Comparison of ENCODE assay signal across 12 cellular contexts in the genomic region with DNA sequence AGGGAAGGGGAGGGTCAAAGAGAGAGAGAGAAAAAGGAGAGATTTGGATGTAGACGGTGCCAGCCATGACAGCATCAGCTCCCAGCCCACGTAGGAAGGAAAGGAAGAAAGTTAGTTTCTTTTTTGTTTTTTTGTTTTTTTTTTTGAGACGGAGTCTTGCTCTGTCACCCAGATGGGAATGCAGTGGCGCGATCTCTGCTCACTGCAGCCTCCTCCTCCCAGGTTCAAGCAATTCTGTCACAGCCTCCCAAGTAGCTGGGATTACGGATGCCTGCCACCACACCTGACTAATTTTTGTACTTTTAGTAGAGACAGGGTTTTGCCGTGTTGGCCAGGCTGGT. TPM values are rescaled to one million over a fixed set of nuclear protein-coding genes. Genes with fewer than 3 reads are reported as not detected.
A peak's percentile ranks its signal among the peaks of the same experiment; 100 is the strongest.
DNase-seq lines count a peak whose midpoint lies in the region; ATAC-seq and TF ChIP-seq lines count a peak whose summit lies in the region.
"Had no signal": no experiment of that assay in that cellular context is flagged by ENCODE, and none has a peak within 500 bp of the region (broad histone marks: within the 10 kb centered on the region; RNA-seq: fewer than 3 reads in every experiment).

No MANE protein-coding gene starts in this region.

- no peaks in the 10 kb centered on the region for H3K9me2 ChIP-seq in OCI-LY7 (ENCODE audit: insufficient read depth, low read length)

- H3K36me3 ChIP-seq in heart right ventricle (no peaks in the 10 kb centered on the region), lower lobe of right lung (no peaks in the 10 kb centered on the region), urinary bladder (ENCODE audit: insufficient read depth) (no peaks in the 10 kb centered on the region), OCI-LY7 (ENCODE audit: insufficient read depth, low read length) (no peaks in the 10 kb centered on the region)

- peak overlapping the region; percentile 59 for H3K27ac Mint-ChIP-seq in activated naive CD8-positive, alpha-beta T cell treated with anti-CD3 and anti-CD28 coated beads, Interleukin-2, amount 10 ng/mL, durations not matched to agents 7 days and 5 days
- H3K27ac Mint-ChIP-seq: activated naive CD8-positive, alpha-beta T cell; stimulated activated memory B cell treated with anti-CD40 and anti-IgM and Interleukin-4, amounts not matched to agents 10 μg/mL and 1 μg/mL and 100 μg/mL, for 72 hours had no signal

- DNase-seq in heart right ventricle: no peak
- no peak for DNase-seq in left cardiac atrium
- no peak for DNase-seq in activated naive CD8-positive, alpha-beta T cell treated with anti-CD3 and anti-CD28 coated beads, Interleukin-2, amount 10 ng/mL, durations not matched to agents 7 days and 5 days
- DNase-seq in lower lobe of right lung: no peak
- DNase-seq in OCI-LY7 (ENCODE audit: low spot score): no peak
- DNase-seq: effector CD4-positive, alpha-beta T cell; KBM-7 had no signal

- H3K4me1 ChIP-seq in heart right ventricle (peaks cover 15 to 87% (median 70%) of the 10 kb centered on the region in 9 donors), lower lobe of right lung (peaks cover 68% of the 10 kb centered on the region), urinary bladder (ENCODE audit: insufficient read depth) (no peaks in the 10 kb centered on the region), OCI-LY7 (ENCODE audit: insufficient read depth, low read length, poor library complexity, severe bottlenecking) (peaks cover 12% of the 10 kb centered on the region)

- ATAC-seq in heart right ventricle (peak in 4 of 8 donors; percentile 13 to 29 (median 16)), left cardiac atrium (no peak), lower lobe of right lung (no peak), HG03108 (IDR thresholded peaks at IDR 0.05; ENCODE audit: unreplicated experiment) (no peak), HG02973 (IDR thresholded peaks at IDR 0.05; ENCODE audit: unreplicated experiment) (no peak)
- no peak for ATAC-seq in activated naive CD8-positive, alpha-beta T cell treated with anti-CD3 and anti-CD28 coated beads, Interleukin-2, amount 10 ng/mL, durations not matched to agents 7 days and 5 days (ENCODE audit: low read depth)
- ATAC-seq: stimulated activated memory B cell treated with anti-CD40 and anti-IgM and Interleukin-4, amounts not matched to agents 10 μg/mL and 1 μg/mL and 100 μg/mL, for 72 hours had no signal

- no peak overlapping the region for H3K4me3 ChIP-seq in heart right ventricle
- no peak overlapping the region for H3K4me3 ChIP-seq in lower lobe of right lung
- no peak overlapping the region for H3K4me3 ChIP-seq in urinary bladder (ENCODE audit: low read depth, low read length)
- no peak overlapping the region for H3K4me3 ChIP-seq in OCI-LY7 (ENCODE audit: low read depth, low read length, poor library complexity, severe bottlenecking)

- peak overlapping the region in 6 of 10 donors; percentile 21 to 76 (median 46) for H3K27ac ChIP-seq in heart right ventricle
- peak overlapping the region; percentile 76 for H3K27ac ChIP-seq in lower lobe of right lung
- H3K27ac ChIP-seq in urinary bladder (ENCODE audit: low read depth): peak overlapping the region; percentile 51
- no peak overlapping the region for H3K27ac ChIP-seq in OCI-LY7 (ENCODE audit: low read depth, low read length, poor library complexity, severe bottlenecking)

- H4K20me1 ChIP-seq in OCI-LY7 (ENCODE audit: insufficient read depth, low read length): peaks cover 4% of the 10 kb centered on the region; the same call in 1 of the 2 replicates

- WGBS in heart right ventricle, 2 donors: 57 to 62% methylated on average over 7 of the region's 7 CpGs
- 62% methylated on average over 7 of the region's 7 CpGs for WGBS in urinary bladder

- H3K9me3 ChIP-seq in heart right ventricle (no peaks in the 10 kb centered on the region), lower lobe of right lung (no peaks in the 10 kb centered on the region), OCI-LY7 (ENCODE audit: low read length) (no peaks in the 10 kb centered on the region)

- H3K79me2 ChIP-seq in OCI-LY7 (ENCODE audit: insufficient read depth, low read depth, low read length): peaks cover 10% of the 10 kb centered on the region; the same call in 1 of the 2 replicates

- intact Hi-C loops in heart right ventricle (cut with DNase I): no loop called here
- intact Hi-C loops in left cardiac atrium (cut with DNase I): no loop called here
- intact Hi-C loops in lower lobe of right lung (cut with DNase I): no loop called here
- intact Hi-C loops in OCI-LY7 (cut with micrococcal nuclease; ENCODE audit: unreplicated experiment): no loop called here

- no peaks in the 10 kb centered on the region for H3K36me3 Mint-ChIP-seq in activated naive CD8-positive, alpha-beta T cell treated with anti-CD3 and anti-CD28 coated beads, Interleukin-2, amount 10 ng/mL, durations not matched to agents 7 days and 5 days
- H3K36me3 Mint-ChIP-seq: activated naive CD8-positive, alpha-beta T cell had no signal

- BruUV-seq in OCI-LY7 (replicated peaks; lab: Mats Ljungman, UMichigan): no TSS peak

- H3K27me3 Mint-ChIP-seq in activated naive CD8-positive, alpha-beta T cell treated with anti-CD3 and anti-CD28 coated beads, Interleukin-2, amount 10 ng/mL, durations not matched to agents 7 days and 5 days: no peaks in the 10 kb centered on the region
- H3K27me3 Mint-ChIP-seq: activated naive CD8-positive, alpha-beta T cell; stimulated activated memory B cell treated with anti-CD40 and anti-IgM and Interleukin-4, amounts not matched to agents 10 μg/mL and 1 μg/mL and 100 μg/mL, for 72 hours had no signal

- TF ChIP-seq CTCF in heart right ventricle (IDR thresholded peaks at IDR 0.05): no peak
- TF ChIP-seq CTCF in lower lobe of right lung (IDR thresholded peaks at IDR 0.05): no peak
- no peak for TF ChIP-seq CTCF in OCI-LY7 (conservative IDR thresholded peaks at IDR 0.05; ENCODE audit: low read length)

- H3K4me2 ChIP-seq in OCI-LY7 (ENCODE audit: low read length): no peak overlapping the region

- POLR2A ChIA-PET in activated naive CD8-positive, alpha-beta T cell treated with anti-CD3 and anti-CD28 coated beads, Interleukin-2, amount 10 ng/mL, durations not matched to agents 7 days and 5 days (lab: Charles Lee): interaction anchor here (0.6 kb wide), 1 partner anchor 8 kb away, joined by 3 read pairs; no protein-coding TSS in a partner anchor
- POLR2A ChIA-PET in OCI-LY7 (lab: Charles Lee): no interaction called here

- H3K4me1 Mint-ChIP-seq in activated naive CD8-positive, alpha-beta T cell treated with anti-CD3 and anti-CD28 coated beads, Interleukin-2, amount 10 ng/mL, durations not matched to agents 7 days and 5 days: peaks cover 42% of the 10 kb centered on the region

- H2AFZ ChIP-seq in OCI-LY7 (ENCODE audit: low read length): no peak overlapping the region

- H3K9me3 Mint-ChIP-seq in activated naive CD8-positive, alpha-beta T cell treated with anti-CD3 and anti-CD28 coated beads, Interleukin-2, amount 10 ng/mL, durations not matched to agents 7 days and 5 days: no peaks in the 10 kb centered on the region
- H3K9me3 Mint-ChIP-seq: stimulated activated memory B cell treated with anti-CD40 and anti-IgM and Interleukin-4, amounts not matched to agents 10 μg/mL and 1 μg/mL and 100 μg/mL, for 72 hours had no signal

- H3K27me3 ChIP-seq in heart right ventricle: no peaks in the 10 kb centered on the region
- no peaks in the 10 kb centered on the region for H3K27me3 ChIP-seq in lower lobe of right lung (ENCODE audit: low read depth)

- CTCF ChIA-PET in OCI-LY7 (lab: Charles Lee; ENCODE audit: unreplicated experiment): no interaction called here

- H3K4me3 Mint-ChIP-seq in activated naive CD8-positive, alpha-beta T cell treated with anti-CD3 and anti-CD28 coated beads, Interleukin-2, amount 10 ng/mL, durations not matched to agents 7 days and 5 days: peak overlapping the region; percentile 15
- H3K4me3 Mint-ChIP-seq: stimulated activated memory B cell treated with anti-CD40 and anti-IgM and Interleukin-4, amounts not matched to agents 10 μg/mL and 1 μg/mL and 100 μg/mL, for 72 hours had no signal

RNA-seq across cellular contexts. Expression of a gene that starts 27.6 kb away (rescaled TPM):
- total RNA-seq in heart right ventricle (10 to 100 TPM in 2 of 10 donors, 1 to 10 TPM in 8; 5.7 to 13.1 (median 7.5) TPM), left cardiac atrium (10 to 100 TPM; 10.8 to 18.7 TPM), lower lobe of right lung (19.7 TPM), urinary bladder (9.7 TPM), OCI-LY7 (2022) (24.6 and 26.5 TPM in 2 replicates)
- polyA plus RNA-seq in heart right ventricle (1 to 10 TPM; 4.0 to 6.7 TPM), urinary bladder (13.9 TPM)
- total RNA-seq in activated naive CD8-positive, alpha-beta T cell treated with anti-CD3 and anti-CD28 coated beads, Interleukin-2, amount 10 ng/mL, durations not matched to agents 7 days and 5 days: 10 to 100 TPM; 28.5 to 31.2 TPM
- 14.4 and 18.7 TPM in 2 replicates for total RNA-seq in OCI-LY7 (2014; rRNA removed; shearing (Covaris generic))

RNA-seq across cellular contexts. Expression of a gene that starts 49.1 kb away (rescaled TPM):
- 100 to 1,000 TPM; 132 to 196 (median 151) TPM for total RNA-seq in heart right ventricle
- polyA plus RNA-seq in heart right ventricle: 100 to 1,000 TPM; 153 to 308 TPM
- total RNA-seq in left cardiac atrium: 100 to 1,000 TPM; 169 to 174 TPM
- 100 to 1,000 TPM; 261 to 275 TPM for total RNA-seq in activated naive CD8-positive, alpha-beta T cell treated with anti-CD3 and anti-CD28 coated beads, Interleukin-2, amount 10 ng/mL, durations not matched to agents 7 days and 5 days
- total RNA-seq in lower lobe of right lung: 195 TPM
- 71.3 TPM for total RNA-seq in urinary bladder
- polyA plus RNA-seq in urinary bladder: 317 TPM
- 159 and 200 TPM in 2 replicates for total RNA-seq in OCI-LY7 (2014; rRNA removed; shearing (Covaris generic))
- total RNA-seq in OCI-LY7 (2022): 189 and 201 TPM in 2 replicates

RNA-seq across cellular contexts. Expression of a gene that starts 56.3 kb away (rescaled TPM):
- total RNA-seq in heart right ventricle: 10 to 100 TPM; 12.6 to 40.7 (median 18.0) TPM
- 100 to 1,000 TPM in 1 of 2 donors, 10 to 100 TPM in 1; 21.4 to 137 TPM for polyA plus RNA-seq in heart right ventricle
- 10 to 100 TPM; 29.2 to 44.6 TPM for total RNA-seq in left cardiac atrium
- total RNA-seq in activated naive CD8-positive, alpha-beta T cell treated with anti-CD3 and anti-CD28 coated beads, Interleukin-2, amount 10 ng/mL, durations not matched to agents 7 days and 5 days: 10 to 100 TPM; 39.6 to 43.4 TPM
- total RNA-seq in lower lobe of right lung: 30.6 TPM
- 26.0 TPM for total RNA-seq in urinary bladder
- polyA plus RNA-seq in urinary bladder: 35.6 TPM
- 0.72 and 1.8 TPM in 2 replicates for total RNA-seq in OCI-LY7 (2014; rRNA removed; shearing (Covaris generic))
- total RNA-seq in OCI-LY7 (2022): 8.9 and 10.9 TPM in 2 replicates
